ENCODE assay signal across 13 cellular contexts in the genomic region with DNA sequence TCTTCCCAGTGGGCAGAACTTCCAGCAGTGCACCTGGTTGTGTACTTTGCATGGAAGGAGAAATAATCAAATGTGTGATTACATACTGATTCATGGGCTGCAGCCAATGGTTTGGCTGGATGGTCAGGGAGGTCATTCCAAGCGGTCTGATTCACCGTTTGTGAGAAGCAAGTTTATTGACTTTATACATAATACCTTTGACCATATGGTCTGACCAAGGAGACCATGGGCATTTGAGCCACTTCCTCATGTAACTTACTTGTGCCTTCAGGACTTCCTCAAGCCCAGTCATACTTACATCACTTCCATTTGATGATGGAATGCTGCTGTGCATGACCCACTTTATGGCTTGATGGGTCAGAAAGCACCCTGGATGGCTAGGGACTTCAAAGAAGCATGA. TPM values are rescaled to one million over a fixed set of nuclear protein-coding genes. Genes with fewer than 3 reads are reported as not detected.
DNase-seq lines count a peak whose midpoint lies in the region; ATAC-seq and TF ChIP-seq lines count a peak whose summit lies in the region.
"Had no signal": no experiment of that assay in that cellular context is flagged by ENCODE, and none has a peak within 500 bp of the region (broad histone marks: within the 10 kb centered on the region; RNA-seq: fewer than 3 reads in every experiment).

No MANE protein-coding gene starts in this region.

- TF ChIP-seq POLR2A in prostate gland (IDR thresholded peaks at IDR 0.05) = no peak

- in situ Hi-C loops in astrocyte of the cerebellum (cut with HindIII; ENCODE audit: low sequenced_read_pairs) = no loop called here

- intact Hi-C loops in Right ventricle myocardium superior (cut with DNase I) (no loop called here), prostate gland (cut with DNase I) (no loop called here)

- H3K4me1 ChIP-seq in prostate gland (replicated peaks) = no peaks in the 10 kb centered on the region
- H3K4me1 ChIP-seq: Peyer's patch had no signal

- no peak overlapping the region for H3K27ac ChIP-seq in prostate gland
- H3K27ac ChIP-seq: BLaER1 treated with 17β-estradiol and CSF1 and Interleukin-3, amounts not matched to agents 10 nM and 100 nM; Peyer's patch had no signal

- TF ChIP-seq CTCF in astrocyte of the cerebellum (IDR thresholded peaks at IDR 0.05; ENCODE audit: low read depth, low read length, missing control alignments) (no peak), prostate gland (IDR thresholded peaks at IDR 0.05) (no peak)

- H3K9me3 ChIP-seq in prostate gland = no peaks in the 10 kb centered on the region
- H3K9me3 ChIP-seq: Peyer's patch had no signal

- WGBS in prostate gland = 91% methylated on average over 2 of the region's 2 CpGs

- H3K4me3 ChIP-seq in astrocyte of the cerebellum (ENCODE audit: low read depth, low read length) (no peak overlapping the region), prostate gland (no peak overlapping the region)
- H3K4me3 ChIP-seq: BLaER1 treated with 17β-estradiol and CSF1 and Interleukin-3, amounts not matched to agents 10 nM and 100 nM; Peyer's patch had no signal

- no peaks in the 10 kb centered on the region for H3K27me3 ChIP-seq in prostate gland (replicated peaks; ENCODE audit: insufficient read depth)
- H3K27me3 ChIP-seq: BLaER1 treated with 17β-estradiol and CSF1 and Interleukin-3, amounts not matched to agents 10 nM and 100 nM; Peyer's patch had no signal

- no peaks in the 10 kb centered on the region for H3K36me3 ChIP-seq in prostate gland

- DNase-seq in AG08395 (ENCODE audit: low spot score) (peak; percentile 19), HS-5 (ENCODE audit: low read depth) (peak; percentile 99), astrocyte of the cerebellum (ENCODE audit: low read depth) (peak; percentile 60), hepatic stellate cell (ENCODE audit: low spot score) (peak; percentile 44), retina (no peak), NCI-H524 treated with DMSO at 0.1 percent for 48 hours (lab: John Stamatoyannopoulos, UW) (no peak), Right ventricle myocardium superior (no peak), prostate gland (ENCODE audit: low spot score) (no peak)
- DNase-seq: activated CD8-positive, alpha-beta memory T cell treated with anti-CD3 and anti-CD28 coated beads, Interleukin-2, amount 50 U/mL, for 4 hours; effector CD4-positive, alpha-beta T cell; mesendoderm had no signal

- ATAC-seq in Right ventricle myocardium superior (ENCODE audit: poor library complexity) = no peak

RNA-seq across cellular contexts. Expression of gene DAP, which starts 41.1 kb away (rescaled TPM):
- total RNA-seq in Right ventricle myocardium superior (13.6 TPM), prostate gland (100 to 1,000 TPM in 1 of 2 donors, 10 to 100 TPM in 1; 86.2 to 111 TPM)

Comparison
In these comparisons a context has a peak if more than half of its experiments do, and no peak if none do; other contexts are left out.
1. DNase-seq: peak in AG08395 (single experiment), HS-5 (single experiment), astrocyte of the cerebellum (single experiment) and hepatic stellate cell (single experiment); none in retina (single experiment), NCI-H524 treated with DMSO at 0.1 percent for 48 hours (single experiment), Right ventricle myocardium superior (single experiment) and prostate gland (single experiment).